8 cellular contexts compared by ENCODE assay signal in the genomic region with DNA sequence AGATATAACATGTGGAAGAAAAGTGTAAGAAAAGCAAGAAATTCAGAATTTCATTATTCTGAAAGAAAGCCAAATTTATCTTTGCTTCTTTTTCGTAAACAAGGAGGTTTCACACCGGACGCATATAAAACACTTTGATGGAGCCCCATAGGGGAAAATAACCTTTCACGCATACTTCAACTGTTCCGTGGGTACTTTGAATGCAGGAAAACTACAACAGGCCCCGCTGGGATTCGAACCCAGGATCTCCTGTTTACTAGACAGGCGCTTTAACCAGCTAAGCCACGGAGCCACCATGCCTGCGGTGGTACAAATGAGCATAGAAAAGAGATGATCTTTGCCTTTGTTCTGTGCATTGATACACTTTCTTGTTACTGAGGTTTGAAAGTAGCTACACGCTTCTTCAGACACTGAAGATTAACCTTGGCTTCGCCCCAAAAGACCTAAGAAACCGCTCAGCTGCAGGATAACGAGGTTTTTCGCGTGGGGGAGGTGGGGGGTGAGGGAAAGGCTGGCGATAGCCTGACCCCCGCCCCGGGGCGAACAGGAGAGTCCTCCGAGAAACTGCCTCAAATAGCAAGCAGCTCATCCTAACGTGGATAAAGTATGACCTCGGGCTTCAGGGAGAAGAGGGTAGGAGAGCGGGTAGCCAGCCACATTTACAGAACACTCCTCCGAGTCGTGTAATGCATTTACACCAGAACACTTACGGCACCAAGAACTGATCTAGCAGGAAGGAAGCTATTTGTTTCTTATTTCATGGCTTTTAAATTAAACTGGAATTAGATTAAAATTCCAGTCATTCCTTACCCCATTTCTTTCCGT. TPM values are rescaled to one million over a fixed set of nuclear protein-coding genes. Genes with fewer than 3 reads are reported as not detected.
DNase-seq lines count a peak whose midpoint lies in the region; ATAC-seq and TF ChIP-seq lines count a peak whose summit lies in the region.

No MANE protein-coding gene starts in this region.

- H3K4me3 ChIP-seq in colonic mucosa, result peak overlapping the region; percentile 53

- H3K27me3 ChIP-seq in colonic mucosa, result no peaks in the 10 kb centered on the region

- H3K9me3 ChIP-seq in colonic mucosa, result no peaks in the 10 kb centered on the region

- H3K36me3 ChIP-seq in colonic mucosa, result no peaks in the 10 kb centered on the region

- TF ChIP-seq CTCF in colonic mucosa (IDR thresholded peaks at IDR 0.05), result no peak

- intact Hi-C loops in colonic mucosa (cut with DNase I), result no loop called here
- intact Hi-C loops in left colon (cut with DNase I, micrococcal nuclease), result no loop called here

- ATAC-seq in HG03354 (IDR thresholded peaks at IDR 0.05; ENCODE audit: poor library complexity, severe bottlenecking, unreplicated experiment) (peak; percentile 36), left colon (peak; percentile 46), HG03045 (IDR thresholded peaks at IDR 0.05; ENCODE audit: unreplicated experiment) (no peak)

- DNase-seq in DMS53 (lab: John Stamatoyannopoulos, UW) (peak; percentile 91), NCI-H524 (lab: John Stamatoyannopoulos, UW) (peak; percentile 84 to 94), colonic mucosa (peak; percentile 95), left colon (peak; percentile 76 to 87)
- peak; percentile 86 to 97 for DNase-seq in activated CD4-positive, alpha-beta T cell treated with anti-CD3 and anti-CD28 coated beads for 4 hours
- DNase-seq in stimulated activated CD4-positive, alpha-beta T cell treated with anti-CD3 and anti-CD28 coated beads, Interleukin-1b, Interleukin-23, amount 100 ng/mL, for 4 hours (ENCODE audit: low read depth in 2 of 2), result peak; percentile 84 to 99

- peaks cover 4% of the 10 kb centered on the region for H3K4me1 ChIP-seq in colonic mucosa

- H3K9ac ChIP-seq in colonic mucosa (ENCODE audit: low read depth in 2 of 2, low read length in 2 of 2), result peak overlapping the region; percentile 20 to 66

- H3K27ac ChIP-seq in colonic mucosa, result peak overlapping the region; percentile 53

RNA-seq across cellular contexts. Expression of gene HMGN4, which starts 5.3 kb away (rescaled TPM):
- 10 to 100 TPM; 40.6 to 56.0 TPM for total RNA-seq in colonic mucosa
- total RNA-seq in left colon, result 10 to 100 TPM; 54.9 to 55.7 TPM

RNA-seq across cellular contexts. Expression of gene BTN1A1, which starts 32.8 kb away (rescaled TPM):
- total RNA-seq in colonic mucosa (not detected), left colon (not detected)
